In genomic region chr10:3783313-3783689, GRCh38 we compare ENCODE assay signal across 8 cellular contexts. TPM values are rescaled to one million over a fixed set of nuclear protein-coding genes. Genes with fewer than 3 reads are reported as not detected.
A peak's percentile ranks its signal among the peaks of the same experiment; 100 is the strongest.
DNase-seq lines count a peak whose midpoint lies in the region; ATAC-seq and TF ChIP-seq lines count a peak whose summit lies in the region.

No MANE protein-coding gene starts in this region.

- H3K27me3 ChIP-seq in CD4-positive, CD25-positive, alpha-beta regulatory T cell (ENCODE audit: control insufficient read depth, insufficient read depth, low read length) = no peaks in the 10 kb centered on the region

- peaks cover 47% of the 10 kb centered on the region for H3K4me1 ChIP-seq in CD4-positive, CD25-positive, alpha-beta regulatory T cell (ENCODE audit: control insufficient read depth, insufficient read depth, low read length, poor library complexity, severe bottlenecking)

- peak overlapping the region; percentile 91 to 97 (median 94) for H3K4me3 Mint-ChIP-seq in CD4-positive, CD25-positive, alpha-beta regulatory T cell

- peak overlapping the region; percentile 98 to 99 (median 99) for H3K27ac Mint-ChIP-seq in CD4-positive, CD25-positive, alpha-beta regulatory T cell

- TF ChIP-seq CTCF in VCaP (conservative IDR thresholded peaks at IDR 0.05) = no peak

- H3K4me3 ChIP-seq in CD4-positive, CD25-positive, alpha-beta regulatory T cell (ENCODE audit: low read depth, low read length) = peak overlapping the region; percentile 100

- H3K4me1 Mint-ChIP-seq in CD4-positive, CD25-positive, alpha-beta regulatory T cell = peaks cover 12 to 53% (median 25%) of the 10 kb centered on the region in 4 donors

- peaks cover 53% of the 10 kb centered on the region for H3K36me3 Mint-ChIP-seq in CD4-positive, CD25-positive, alpha-beta regulatory T cell

- H3K27me3 Mint-ChIP-seq in CD4-positive, CD25-positive, alpha-beta regulatory T cell = peaks cover 6% of the 10 kb centered on the region

- H3K36me3 ChIP-seq in CD4-positive, CD25-positive, alpha-beta regulatory T cell (ENCODE audit: control insufficient read depth, insufficient read depth, low read length) = peaks cover 49% of the 10 kb centered on the region

- ATAC-seq in CD4-positive, CD25-positive, alpha-beta regulatory T cell (ENCODE audit: low read depth in 2 of 2) = peak; percentile 3
- peak; percentile 26 for ATAC-seq in GM19463 (IDR thresholded peaks at IDR 0.05; ENCODE audit: unreplicated experiment)
- peak; percentile 2 for ATAC-seq in left lobe of liver

- DNase-seq in CD4-positive, CD25-positive, alpha-beta regulatory T cell = peak; percentile 55 to 87 (median 73)
- DNase-seq in Kasumi-1 (lab: John Stamatoyannopoulos, UW) (peak; percentile 67 to 76), cerebellar cortex (ENCODE audit: low spot score) (peak; percentile 62), left lobe of liver (ENCODE audit: low spot score) (no peak), T1000 (lab: John Stamatoyannopoulos, UW) (no peak)
- peak in 2 of 3 experiments; percentile 57 to 76 for DNase-seq in stimulated activated CD4-positive, alpha-beta T cell treated with anti-CD3 and anti-CD28 coated beads, TNF-alpha, amount 100 ng/mL, for 24 hours (ENCODE audit: low read depth in 3 of 3)

- peaks cover 0 to 5% (median 0%) of the 10 kb centered on the region in 7 donors for H3K9me3 Mint-ChIP-seq in CD4-positive, CD25-positive, alpha-beta regulatory T cell

- H3K9me3 ChIP-seq in CD4-positive, CD25-positive, alpha-beta regulatory T cell (ENCODE audit: control insufficient read depth in 2 of 2, low read length in 2 of 2) = no peaks in the 10 kb centered on the region

- H3K27ac ChIP-seq in CD4-positive, CD25-positive, alpha-beta regulatory T cell (ENCODE audit: insufficient read depth, low read length, poor library complexity, severe bottlenecking) = peak overlapping the region; percentile 98
- H3K27ac ChIP-seq in VCaP = peak overlapping the region; percentile 93

RNA-seq across cellular contexts. Expression of gene KLF6, which starts 1.7 kb away (rescaled TPM):
- 1,887 TPM for total RNA-seq in CD4-positive, CD25-positive, alpha-beta regulatory T cell
- polyA plus RNA-seq in CD4-positive, CD25-positive, alpha-beta regulatory T cell = 100 to 1,000 TPM; 630 to 812 (median 656) TPM
- total RNA-seq in left lobe of liver = 27.3 TPM

Comparison
In these comparisons a context has a peak if more than half of its experiments do, and no peak if none do; other contexts are left out.
1. DNase-seq: peak in CD4-positive, CD25-positive, alpha-beta regulatory T cell (3 of 3), Kasumi-1 (2 of 2), cerebellar cortex (single experiment) and stimulated activated CD4-positive, alpha-beta T cell treated with anti-CD3 and anti-CD28 coated beads, TNF-alpha, amount 100 ng/mL, for 24 hours (2 of 3); none in left lobe of liver (single experiment) and T1000 (single experiment).
2. RNA of gene KLF6, which starts 1.7 kb away (total RNA-seq): 1,887 TPM in CD4-positive, CD25-positive, alpha-beta regulatory T cell (single experiment); 27.3 TPM in left lobe of liver (single experiment); every median in the first group is over 10 times any median in the second.
3. Peak in every context shown above with its lines, with median percentiles within 50 percentile points of each other: ATAC-seq.